In the genomic region with DNA sequence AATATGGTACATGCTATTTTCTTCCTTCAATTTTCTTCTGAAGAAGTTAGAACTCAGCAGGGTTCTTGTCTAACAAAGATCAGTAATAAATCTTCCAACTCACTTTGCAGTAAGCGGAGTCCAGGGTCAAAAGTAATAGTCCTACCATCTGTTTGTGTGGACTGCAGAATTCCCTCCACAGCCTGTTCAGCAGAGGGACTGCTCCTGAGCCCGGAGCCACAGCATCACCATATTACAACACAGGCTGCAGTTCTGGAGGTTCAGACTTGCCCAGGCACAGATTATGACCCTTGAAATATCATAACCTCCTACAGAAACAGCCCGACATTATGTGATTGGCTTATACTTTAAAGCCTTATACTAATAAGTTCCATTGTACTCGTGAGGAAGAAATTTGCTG, we compare ENCODE assay signal across 21 cellular contexts.
"Had no signal": no experiment of that assay in that cellular context is flagged by ENCODE, and none has a peak within 500 bp of the region (broad histone marks: within the 10 kb centered on the region; RNA-seq: fewer than 3 reads in every experiment).

No MANE protein-coding gene starts in this region.

- DNase-seq: activated CD4-positive, alpha-beta T cell treated with anti-CD3 and anti-CD28 coated beads for 36 hours; activated CD8-positive, alpha-beta memory T cell treated with anti-CD3 and anti-CD28 coated beads, Interleukin-2, amount 50 U/mL, for 4 hours; activated CD8-positive, alpha-beta T cell treated with anti-CD3 and anti-CD28 coated beads for 36 hours; activated gamma-delta T cell treated with Interleukin-2 at 50 U/mL for 16 hours; activated naive CD4-positive, alpha-beta T cell treated with anti-CD3 and anti-CD28 coated beads, Interleukin-2, amount 10 ng/mL, durations not matched to agents 7 days and 5 days; activated naive CD8-positive, alpha-beta T cell treated with anti-CD3 and anti-CD28 coated beads for 36 hours; activated T-cell treated with anti-CD3 and anti-CD28 coated beads, Interleukin-2, amount 50 U/mL, for 72 hours; anterior cingulate cortex; caudate nucleus; KG1; NCI-H1092; NCI-H1417; NCI-H1694; NCI-H2029; NCI-H2107; NCI-H2171 treated with DMSO at 0.1 percent for 48 hours; NCI-H446; NCI-H748 treated with DMSO at 0.1 percent for 48 hours; SIG-M5; T-helper 17 cell; T-helper 9 cell had no signal
